ENCODE assay signal across 27 cellular contexts in the genomic region with DNA sequence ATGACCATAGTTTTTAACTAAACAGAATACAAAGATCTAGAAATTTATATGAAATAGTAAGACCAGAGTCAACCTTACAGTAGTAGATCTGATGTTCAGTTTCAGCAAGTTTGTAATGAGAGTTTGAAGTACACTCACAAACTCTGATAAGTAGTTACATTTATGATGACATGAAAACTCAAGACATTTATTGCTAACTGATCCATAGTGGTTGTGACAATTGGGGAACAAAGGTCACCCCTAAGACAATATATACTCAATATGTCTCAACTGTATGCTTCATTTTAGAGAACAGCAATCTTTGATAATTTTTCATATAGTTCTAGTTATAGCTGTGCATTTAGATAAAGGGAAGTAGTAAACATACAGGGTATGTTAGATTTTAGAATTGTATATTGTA. TPM values are rescaled to one million over a fixed set of nuclear protein-coding genes. Genes with fewer than 3 reads are reported as not detected.
DNase-seq lines count a peak whose midpoint lies in the region; ATAC-seq and TF ChIP-seq lines count a peak whose summit lies in the region.
"Had no signal": no experiment of that assay in that cellular context is flagged by ENCODE, and none has a peak within 500 bp of the region (broad histone marks: within the 10 kb centered on the region; RNA-seq: fewer than 3 reads in every experiment).

No MANE protein-coding gene starts in this region.

- H3K9ac ChIP-seq in OCI-LY3 (ENCODE audit: low read length) (no peak overlapping the region), skeletal muscle satellite cell (ENCODE audit: low read depth, low read length) (no peak overlapping the region)
- H3K9ac ChIP-seq: BLaER1, GM23248 had no signal

- no peaks in the 10 kb centered on the region for H3K36me3 ChIP-seq in OCI-LY3 (replicated peaks; ENCODE audit: low read depth, low read length)
- H3K36me3 ChIP-seq in skeletal muscle satellite cell (ENCODE audit: insufficient read depth, low read length), result no peaks in the 10 kb centered on the region
- no peaks in the 10 kb centered on the region for H3K36me3 ChIP-seq in thoracic aorta
- H3K36me3 ChIP-seq: BLaER1 had no signal

- H3K9me3 ChIP-seq in OCI-LY3 (ENCODE audit: insufficient read depth, low read length) (no peaks in the 10 kb centered on the region), skeletal muscle satellite cell (replicated peaks; ENCODE audit: low read length) (no peaks in the 10 kb centered on the region), thoracic aorta (no peaks in the 10 kb centered on the region)
- H3K9me3 ChIP-seq: BLaER1, Caco-2 had no signal

- H3K27ac ChIP-seq in OCI-LY3 (ENCODE audit: low read length) (no peak overlapping the region), foreskin keratinocyte (peak overlapping the region; percentile 52), thoracic aorta (peak overlapping the region; percentile 31 to 77)
- H3K27ac ChIP-seq: BLaER1, GM23248, HL-60 had no signal

- no peak overlapping the region for H2AFZ ChIP-seq in OCI-LY3 (ENCODE audit: low read depth, low read length)
- H2AFZ ChIP-seq: GM23248 had no signal

- no peak overlapping the region for H3K4me3 ChIP-seq in OCI-LY3 (ENCODE audit: low read length)
- no peak overlapping the region for H3K4me3 ChIP-seq in skeletal muscle satellite cell (ENCODE audit: low read length)
- H3K4me3 ChIP-seq in thoracic aorta, result peak overlapping the region; percentile 2
- H3K4me3 ChIP-seq: BLaER1, GM23248 had no signal

- H3K4me2 ChIP-seq in OCI-LY3 (ENCODE audit: low read length) (peak overlapping the region; percentile 2; the same call in 1 of the 2 replicates), skeletal muscle satellite cell (ENCODE audit: low read length) (peak overlapping the region; percentile 66)
- H3K4me2 ChIP-seq: BLaER1 had no signal

- peaks cover 24% of the 10 kb centered on the region for H3K4me1 ChIP-seq in OCI-LY3 (ENCODE audit: low read length)
- no peaks in the 10 kb centered on the region for H3K4me1 ChIP-seq in foreskin keratinocyte
- peaks cover 13% of the 10 kb centered on the region for H3K4me1 ChIP-seq in skeletal muscle satellite cell (ENCODE audit: control insufficient read depth, insufficient read depth, low read length)
- H3K4me1 ChIP-seq in thoracic aorta (ENCODE audit: control insufficient read depth in 1 of 2, low read depth in 2 of 2), result peaks cover 0 to 23% of the 10 kb centered on the region in 2 donors
- H3K4me1 ChIP-seq: BLaER1, Caco-2 had no signal

- ATAC-seq in foreskin keratinocyte, result no peak
- no peak for ATAC-seq in thoracic aorta (ENCODE audit: insufficient number of reproducible peaks, low FRiP score, low read depth)
- no peak for ATAC-seq in HG03342 (IDR thresholded peaks at IDR 0.05; ENCODE audit: unreplicated experiment)
- ATAC-seq: Panc1 had no signal

- DNase-seq in foreskin keratinocyte, result no peak
- no peak for DNase-seq in thoracic aorta (ENCODE audit: low spot score)
- DNase-seq in stimulated activated naive CD4-positive, alpha-beta T cell treated with Interleukin-2 at 50 U/mL for 16 hours (lab: John Stamatoyannopoulos, UW), result no peak
- no peak for DNase-seq in activated effector memory CD4-positive, alpha-beta T cell treated with anti-CD3 and anti-CD28 coated beads, Interleukin-2, amount 50 U/mL, for 16 hours
- no peak for DNase-seq in 8988T
- DNase-seq: ACHN; Caco-2; CD4-positive, alpha-beta memory T cell; DMS 273 treated with DMSO at 0.1 percent for 48 hours; DMS79 treated with DMSO at 0.1 percent for 48 hours; H9; HFFc6; KG1; NCI-H1092 treated with DMSO at 0.1 percent for 48 hours; NCI-H146; NCI-H2029; NCI-H774; NK-92 treated with Interleukin-12 subunit alpha and Interleukin-12 subunit beta, amount 100 ng/mL, for 24 hours; SIG-M5 had no signal

- TF ChIP-seq CTCF in OCI-LY3 (IDR thresholded peaks at IDR 0.05; ENCODE audit: low read depth, low read length) (no peak), foreskin keratinocyte (conservative IDR thresholded peaks at IDR 0.05) (no peak), thoracic aorta (IDR thresholded peaks at IDR 0.05) (no peak)

- H3K27me3 ChIP-seq in OCI-LY3 (ENCODE audit: low read depth, low read length) (peaks cover 7% of the 10 kb centered on the region; the same call in 1 of the 2 replicates), foreskin keratinocyte (peaks cover 2% of the 10 kb centered on the region), skeletal muscle satellite cell (ENCODE audit: control insufficient read depth, insufficient read depth, low read length) (no peaks in the 10 kb centered on the region), thoracic aorta (replicated peaks; ENCODE audit: insufficient read depth) (no peaks in the 10 kb centered on the region)
- H3K27me3 ChIP-seq: BLaER1 had no signal

- no peaks in the 10 kb centered on the region for H3K79me2 ChIP-seq in OCI-LY3 (ENCODE audit: low read length)

- H4K20me1 ChIP-seq in OCI-LY3 (ENCODE audit: insufficient read depth, low read length), result no peaks in the 10 kb centered on the region
- H4K20me1 ChIP-seq: BLaER1 had no signal

RNA-seq across cellular contexts. Expression of a gene that starts 11.1 kb away (rescaled TPM):
- total RNA-seq in foreskin keratinocyte, result not detected in 2 replicates
- polyA plus RNA-seq in foreskin keratinocyte, result not detected in 2 replicates
- total RNA-seq in skeletal muscle satellite cell (2012; rRNA removed), result not detected in 2 replicates
- not detected for total RNA-seq in thoracic aorta
- total RNA-seq: Caco-2; CD4-positive, alpha-beta memory T cell; GM23248; H9; HFFc6; HT1080 had no signal
- polyA plus RNA-seq: CD4-positive, alpha-beta memory T cell; GM23248 had no signal

RNA-seq across cellular contexts. Expression of a gene that starts 46.6 kb away (rescaled TPM):
- not detected in 2 replicates for total RNA-seq in foreskin keratinocyte
- not detected in 2 replicates for polyA plus RNA-seq in foreskin keratinocyte
- not detected in 2 replicates for total RNA-seq in skeletal muscle satellite cell (2012; rRNA removed)
- not detected for total RNA-seq in thoracic aorta
- total RNA-seq: Caco-2; CD4-positive, alpha-beta memory T cell; GM23248; H9; HFFc6; HT1080 had no signal
- polyA plus RNA-seq: CD4-positive, alpha-beta memory T cell; GM23248 had no signal
